ENCODE assay signal across 1 cellular context in the genomic region with DNA sequence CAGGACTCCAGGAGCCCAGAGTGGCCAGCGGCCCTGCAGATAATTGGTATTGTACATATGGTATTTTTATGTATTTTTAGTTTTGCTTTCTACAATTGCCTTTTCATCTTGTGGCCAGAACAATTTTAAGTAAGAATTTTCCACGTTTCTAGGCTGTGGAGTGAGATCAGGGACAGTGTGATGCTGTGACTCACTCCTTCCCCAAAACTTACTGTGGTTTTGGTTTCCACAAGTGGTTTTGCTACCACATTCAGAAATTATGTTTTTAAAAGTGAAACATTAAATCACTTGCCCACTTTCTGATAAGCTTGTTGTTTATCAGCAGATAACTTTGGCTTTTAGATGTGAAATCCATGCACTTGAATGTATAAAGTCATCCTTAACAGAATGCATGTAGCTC.
TF ChIP-seq lines count a peak whose summit lies in the region.

No MANE protein-coding gene starts in this region.

TF ChIP-seq in IMR-90, 13 proteins besides CTCF, POLR2A, EP300 and RAD21 (continued from another document):
- TF ChIP-seq, protein P1, sequence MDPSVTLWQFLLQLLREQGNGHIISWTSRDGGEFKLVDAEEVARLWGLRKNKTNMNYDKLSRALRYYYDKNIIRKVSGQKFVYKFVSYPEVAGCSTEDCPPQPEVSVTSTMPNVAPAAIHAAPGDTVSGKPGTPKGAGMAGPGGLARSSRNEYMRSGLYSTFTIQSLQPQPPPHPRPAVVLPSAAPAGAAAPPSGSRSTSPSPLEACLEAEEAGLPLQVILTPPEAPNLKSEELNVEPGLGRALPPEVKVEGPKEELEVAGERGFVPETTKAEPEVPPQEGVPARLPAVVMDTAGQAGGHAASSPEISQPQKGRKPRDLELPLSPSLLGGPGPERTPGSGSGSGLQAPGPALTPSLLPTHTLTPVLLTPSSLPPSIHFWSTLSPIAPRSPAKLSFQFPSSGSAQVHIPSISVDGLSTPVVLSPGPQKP (IDR thresholded peaks at IDR 0.05; ENCODE audit: borderline replicate concordance, low read depth, low read length): no peak
- TF ChIP-seq MAZ (IDR thresholded peaks at IDR 0.05; ENCODE audit: borderline replicate concordance, low read depth, low read length) (no peak), FOS (IDR thresholded peaks at IDR 0.05; ENCODE audit: low read depth, low read length) (no peak), SMC3 (IDR thresholded peaks at IDR 0.05; ENCODE audit: low read depth, low read length) (no peak), BHLHE40 (IDR thresholded peaks at IDR 0.05; ENCODE audit: low read depth, low read length) (no peak)
